Comparison of ENCODE assay signal across 31 cellular contexts in the genomic region with DNA sequence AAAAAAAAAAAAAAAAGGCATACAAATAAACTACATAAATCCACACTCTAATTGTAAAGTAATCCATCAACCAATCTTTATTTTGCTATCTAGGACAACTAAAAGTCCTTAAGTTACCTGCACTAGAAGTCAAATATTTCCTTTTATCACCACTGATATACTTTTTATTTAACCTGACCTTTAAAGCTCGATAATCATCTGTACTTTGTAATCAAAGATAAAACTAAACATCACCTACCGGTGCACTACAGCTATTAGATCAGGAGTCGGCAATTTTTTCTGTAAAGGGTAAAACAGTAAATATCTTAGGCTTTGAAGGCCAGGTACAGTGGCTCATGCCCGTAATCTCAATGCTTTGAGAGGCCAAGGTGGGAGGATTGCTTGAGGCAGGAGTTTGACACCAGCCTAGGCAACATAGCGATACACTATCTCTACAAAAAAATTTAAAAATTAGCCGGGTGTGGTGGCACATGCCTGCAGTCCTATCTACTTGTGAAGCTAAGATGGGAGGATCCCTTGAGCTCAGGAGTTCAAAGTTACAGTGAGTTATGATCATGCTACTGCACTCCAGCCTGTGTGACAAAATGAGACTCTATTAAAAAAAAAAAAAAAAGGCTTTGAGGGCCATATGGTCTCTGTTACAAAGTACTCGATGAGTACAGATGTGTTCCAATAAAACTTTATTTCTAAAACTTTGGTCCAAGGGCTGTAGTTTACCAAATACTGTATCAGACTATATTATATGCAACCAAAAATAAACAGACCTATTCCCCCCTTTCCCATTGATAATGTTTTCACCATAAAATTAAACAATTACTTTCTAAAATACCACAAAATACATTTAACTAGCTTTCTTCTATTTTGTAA. TPM values are rescaled to one million over a fixed set of nuclear protein-coding genes. Genes with fewer than 3 reads are reported as not detected.
"Had no signal": no experiment of that assay in that cellular context is flagged by ENCODE, and none has a peak within 500 bp of the region (broad histone marks: within the 10 kb centered on the region; RNA-seq: fewer than 3 reads in every experiment).

No MANE protein-coding gene starts in this region.

- FAIRE-seq: endothelial cell of umbilical vein had no signal

- H3K36me3 ChIP-seq: esophagus squamous epithelium, heart right ventricle, left lung, neutrophil, prostate gland, right atrium auricular region, sigmoid colon, spleen, tibial artery, vagina had no signal

- H3K4me1 Mint-ChIP-seq: immature natural killer cell; mesothelial cell of epicardium; neural crest cell; stimulated activated memory B cell treated with anti-CD40 and anti-IgM and Interleukin-4, amounts not matched to agents 10 μg/mL and 1 μg/mL and 100 μg/mL, for 72 hours had no signal

- H3K4me3 ChIP-seq: coronary artery, esophagus squamous epithelium, heart right ventricle, left lung, mucosa of descending colon, prostate gland, right atrium auricular region, sigmoid colon, spleen, testis, tibial artery, vagina had no signal

- H3K27me3 Mint-ChIP-seq: naive B cell; natural killer cell treated with Interleukin-12 subunit alpha and Interleukin-12 subunit beta and Interleukin-15 and Interleukin-18, amount 100 ng/mL, for 72 hours; stimulated activated memory B cell treated with anti-CD40 and anti-IgM and Interleukin-4, amounts not matched to agents 10 μg/mL and 1 μg/mL and 100 μg/mL, for 72 hours had no signal

- ATAC-seq: heart right ventricle; left lung; mucosa of descending colon; natural killer cell treated with Interleukin-12 subunit alpha and Interleukin-12 subunit beta and Interleukin-15 and Interleukin-18, amount 100 ng/mL, for 72 hours; stimulated activated memory B cell treated with anti-CD40 and anti-IgM and Interleukin-4, amounts not matched to agents 10 μg/mL and 1 μg/mL and 100 μg/mL, for 72 hours; stimulated activated naive CD8-positive, alpha-beta T cell treated with anti-CD3 and anti-CD28 coated beads, Interleukin-15, Interleukin-2, amounts not matched to agents 100 U/mL and 50 U/mL, for 24 hours had no signal

- H3K9ac ChIP-seq: parathyroid adenoma had no signal

- H3K9me3 ChIP-seq: esophagus squamous epithelium, heart right ventricle, left lung, mucosa of descending colon, neutrophil, prostate gland, right atrium auricular region, sigmoid colon, spleen, testis, tibial artery, vagina had no signal

- H3K4me3 Mint-ChIP-seq: immature natural killer cell; mesothelial cell of epicardium; natural killer cell treated with Interleukin-12 subunit alpha and Interleukin-12 subunit beta and Interleukin-15 and Interleukin-18, amount 100 ng/mL, for 72 hours; neural crest cell; stimulated activated memory B cell treated with anti-CD40 and anti-IgM and Interleukin-4, amounts not matched to agents 10 μg/mL and 1 μg/mL and 100 μg/mL, for 72 hours had no signal

- H2AFZ ChIP-seq: parathyroid adenoma had no signal

- H3K27me3 ChIP-seq: esophagus squamous epithelium, heart right ventricle, left lung, neutrophil, right atrium auricular region, sigmoid colon, spleen, testis, tibial artery, vagina had no signal

- H3K4me1 ChIP-seq: left lung, parathyroid adenoma, sigmoid colon, spleen, testis, vagina had no signal

- H3K27ac ChIP-seq: coronary artery, esophagus squamous epithelium, heart right ventricle, left lung, neutrophil, parathyroid adenoma, right atrium auricular region, sigmoid colon, spleen, testis, tibial artery, vagina had no signal

- H3K36me3 Mint-ChIP-seq: immature natural killer cell; mesothelial cell of epicardium; naive B cell; natural killer cell treated with Interleukin-12 subunit alpha and Interleukin-12 subunit beta and Interleukin-15 and Interleukin-18, amount 100 ng/mL, for 72 hours had no signal

- H3K27ac Mint-ChIP-seq: immature natural killer cell; mesothelial cell of epicardium; natural killer cell treated with Interleukin-12 subunit alpha and Interleukin-12 subunit beta and Interleukin-15 and Interleukin-18, amount 100 ng/mL, for 72 hours; stimulated activated memory B cell treated with anti-CD40 and anti-IgM and Interleukin-4, amounts not matched to agents 10 μg/mL and 1 μg/mL and 100 μg/mL, for 72 hours had no signal

- H3K79me2 ChIP-seq: parathyroid adenoma had no signal

- DNase-seq: dermis blood vessel endothelial cell; effector memory CD4-positive, alpha-beta T cell; esophagus squamous epithelium; foreskin melanocyte; glutamatergic neuron; heart right ventricle; hypothalamus; immature natural killer cell; islet precursor cell; left lung; mucosa of descending colon; naive B cell; sigmoid colon; spleen; stimulated activated CD4-positive, alpha-beta T cell treated with anti-CD3 and anti-CD28 coated beads, Interleukin-4, amount 100 ng/mL, for 4 hours; stimulated activated naive CD8-positive, alpha-beta T cell treated with anti-CD3 and anti-CD28 coated beads, Interleukin-15, Interleukin-2, amounts not matched to agents 100 U/mL and 50 U/mL, for 24 hours; substantia nigra; testis; tibial artery had no signal

- H3K9me3 Mint-ChIP-seq: immature natural killer cell; naive B cell; natural killer cell treated with Interleukin-12 subunit alpha and Interleukin-12 subunit beta and Interleukin-15 and Interleukin-18, amount 100 ng/mL, for 72 hours; neural crest cell; stimulated activated memory B cell treated with anti-CD40 and anti-IgM and Interleukin-4, amounts not matched to agents 10 μg/mL and 1 μg/mL and 100 μg/mL, for 72 hours had no signal

RNA-seq across cellular contexts. Expression of a gene that starts 56.1 kb away (rescaled TPM):
- total RNA-seq: skeletal muscle tissue, vagina had no signal
